In genomic region chr11:6603287-6604080, GRCh38 we compare ENCODE assay signal across 8 cellular contexts. TPM values are rescaled to one million over a fixed set of nuclear protein-coding genes. Genes with fewer than 3 reads are reported as not detected.
A peak's percentile ranks its signal among the peaks of the same experiment; 100 is the strongest.
DNase-seq lines count a peak whose midpoint lies in the region; ATAC-seq and TF ChIP-seq lines count a peak whose summit lies in the region.

ILK (plus strand) TSS chr11:6603774; CDS start chr11:6604272, 498 bp downstream.
RRP8 (minus strand) TSS chr11:6603616; CDS start chr11:6603502, 114 bp downstream.

- H3K4me3 ChIP-seq in ascending aorta (peak within 1 kb of the TSS; percentile 64 to 92), right cardiac atrium (ENCODE audit: low read length) (peak within 1 kb of the TSS; percentile 87), rectal smooth muscle tissue (ENCODE audit: low read length) (peak within 1 kb of the TSS; percentile 88), vagina (peak within 1 kb of the TSS; percentile 62 to 85)

- ATAC-seq in GM18502 (IDR thresholded peaks at IDR 0.05; ENCODE audit: poor library complexity, unreplicated experiment), result peak; percentile 82
- peak; percentile 73 for ATAC-seq in HG02884 (IDR thresholded peaks at IDR 0.05; ENCODE audit: unreplicated experiment)
- ATAC-seq in right cardiac atrium, result peak; percentile 91 to 93

- peak within 1 kb of the TSS; percentile 97 for H3K9ac ChIP-seq in rectal smooth muscle tissue (ENCODE audit: low read length)

- intact Hi-C loops in T-helper 2 cell treated with Interferon-gamma antibody and Interleukin-4, amounts not matched to agents 100 ng/mL and 5 ng/mL, for 36 hours (cut with micrococcal nuclease), result loop anchor here (1.0 to 5.0 kb wide), 10 partner anchors 9 to 1384 kb away; partner anchors contain the start of genes ARFIP2, EIF3F, FHIP1B and MRPL17
- intact Hi-C loops in ascending aorta (cut with DNase I), result loop anchor here (1.0 to 10.0 kb wide), 4 partner anchors 73 to 1381 kb away; partner anchors contain the start of genes EIF3F, MRPL17 and SMPD1
- intact Hi-C loops in right cardiac atrium (cut with DNase I), result loop anchor here in 1 of 4 donors (5.0 kb wide), 2 partner anchors 71 to 79 kb away; partner anchors contain the start of gene MRPL17
- intact Hi-C loops in vagina (cut with DNase I), result loop anchor here (5.0 to 10.0 kb wide), 2 partner anchors 51 to 79 kb away; partner anchors contain the start of genes DCHS1 and MRPL17

- H3K27me3 ChIP-seq in ascending aorta (no peaks in the 10 kb centered on the region), right cardiac atrium (ENCODE audit: control insufficient read depth, insufficient read depth) (no peaks in the 10 kb centered on the region), rectal smooth muscle tissue (ENCODE audit: control insufficient read depth, insufficient read depth, low read length) (no peaks in the 10 kb centered on the region), vagina (no peaks in the 10 kb centered on the region)

- TF ChIP-seq POLR2A in vagina (IDR thresholded peaks at IDR 0.05), result peak in 1 of 2 donors; percentile 91

- DNase-seq in NCI-H1694 (lab: John Stamatoyannopoulos, UW), result peak; percentile 52
- peak; percentile 59 to 95 for DNase-seq in ascending aorta (ENCODE audit: low spot score in 2 of 2)
- DNase-seq in right cardiac atrium, result peak; percentile 91 to 97 (median 97)
- DNase-seq in vagina (ENCODE audit: extremely low spot score in 2 of 2), result peak; percentile 93 to 96

- H3K9me3 ChIP-seq in ascending aorta (no peaks in the 10 kb centered on the region), right cardiac atrium (ENCODE audit: control insufficient read depth, low read length) (no peaks in the 10 kb centered on the region), vagina (no peaks in the 10 kb centered on the region)

- peaks cover 25 to 34% of the 10 kb centered on the region in 2 donors for H3K4me1 ChIP-seq in ascending aorta
- H3K4me1 ChIP-seq in right cardiac atrium (ENCODE audit: control insufficient read depth, insufficient read depth, low read length), result peaks cover 23% of the 10 kb centered on the region
- peaks cover 37% of the 10 kb centered on the region for H3K4me1 ChIP-seq in rectal smooth muscle tissue (ENCODE audit: control insufficient read depth, insufficient read depth, low read length)
- peaks cover 61% of the 10 kb centered on the region for H3K4me1 ChIP-seq in vagina

- under 1% methylated on average over 72 of the region's 72 CpGs for WGBS in right cardiac atrium

- peak in 1 of 3 experiments; percentile 40 for TF ChIP-seq CTCF in ascending aorta (IDR thresholded peaks at IDR 0.05)
- no peak for TF ChIP-seq CTCF in vagina (IDR thresholded peaks at IDR 0.05)

- peaks cover 32 to 37% of the 10 kb centered on the region in 2 donors for H3K36me3 ChIP-seq in ascending aorta
- H3K36me3 ChIP-seq in rectal smooth muscle tissue (ENCODE audit: control insufficient read depth, insufficient read depth, low read length), result peaks cover 33% of the 10 kb centered on the region
- peaks cover 0 to 37% of the 10 kb centered on the region in 2 donors for H3K36me3 ChIP-seq in vagina

- H3K27ac ChIP-seq in ascending aorta (peak within 1 kb of the TSS; percentile 95 to 97), right cardiac atrium (ENCODE audit: low read length) (peak within 1 kb of the TSS; percentile 99), rectal smooth muscle tissue (ENCODE audit: low read depth, low read length) (peak within 1 kb of the TSS; percentile 99), vagina (peak within 1 kb of the TSS; percentile 87)

RNA-seq across cellular contexts. Expression of gene ILK, which starts in this region (rescaled TPM):
- total RNA-seq in T-helper 2 cell treated with Interferon-gamma antibody and Interleukin-4, amounts not matched to agents 100 ng/mL and 5 ng/mL, for 36 hours, result 128 and 134 TPM in 2 replicates
- total RNA-seq in ascending aorta (183 TPM), right cardiac atrium (100 to 1,000 TPM; 176 to 196 (median 192) TPM), vagina (149 TPM)
- polyA plus RNA-seq in right cardiac atrium, result 180 TPM

RNA-seq across cellular contexts. Expression of gene RRP8, which starts in this region (rescaled TPM):
- total RNA-seq in T-helper 2 cell treated with Interferon-gamma antibody and Interleukin-4, amounts not matched to agents 100 ng/mL and 5 ng/mL, for 36 hours, result 26.9 and 31.4 TPM in 2 replicates
- total RNA-seq in ascending aorta, result 9.2 TPM
- 10 to 100 TPM; 15.8 to 21.7 (median 18.7) TPM for total RNA-seq in right cardiac atrium
- polyA plus RNA-seq in right cardiac atrium, result 18.2 TPM
- total RNA-seq in vagina, result 10.3 TPM

Comparison
In these comparisons a context has a peak if more than half of its experiments do, and no peak if none do; other contexts are left out.
1. Peak in every context shown above with its lines: DNase-seq, ATAC-seq, H3K4me3 ChIP-seq and H3K27ac ChIP-seq.